8 cellular contexts compared by ENCODE assay signal in the genomic region with DNA sequence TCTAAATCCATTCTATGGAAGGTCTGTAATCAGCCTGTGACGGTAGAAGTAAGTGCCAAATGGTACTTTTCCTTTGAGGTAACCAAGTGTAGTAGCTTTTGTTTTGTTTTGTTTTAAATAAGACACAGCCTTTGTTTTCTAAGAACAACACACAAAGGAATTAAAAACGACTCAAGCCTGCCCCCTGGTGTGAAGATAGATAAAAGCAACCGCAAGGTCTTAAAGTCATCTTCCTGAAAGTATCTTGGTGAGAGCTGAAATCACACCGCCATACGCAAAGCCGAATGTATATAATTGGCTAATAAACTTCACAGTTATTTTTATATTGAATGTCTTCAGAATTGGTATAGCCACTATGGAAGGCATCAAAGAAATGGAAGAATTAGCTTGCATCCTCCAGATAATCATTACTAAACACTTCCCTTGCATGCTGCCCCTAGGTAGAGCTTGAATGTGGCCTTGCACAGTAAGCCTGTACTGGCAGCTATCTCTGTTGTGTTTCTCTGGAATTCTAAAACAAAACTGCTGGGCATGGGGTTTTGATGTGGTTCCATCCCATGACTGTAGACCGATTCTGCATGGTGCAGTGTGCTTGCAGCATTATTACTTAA.
DNase-seq lines count a peak whose midpoint lies in the region; TF ChIP-seq lines count a peak whose summit lies in the region.

No MANE protein-coding gene starts in this region.

- H4K12ac ChIP-seq in trophoblast cell (ENCODE audit: low read depth, low read length), result no peak overlapping the region

- no peak overlapping the region for H3K4me3 ChIP-seq in fibroblast of pulmonary artery (replicated peaks; ENCODE audit: low read depth, low read length)
- no peak overlapping the region for H3K4me3 ChIP-seq in trophoblast cell (ENCODE audit: low read depth, low read length)

- H4K91ac ChIP-seq in trophoblast cell (ENCODE audit: low read depth, low read length), result no peak overlapping the region

- H2BK12ac ChIP-seq in trophoblast cell (ENCODE audit: low read length), result no peak overlapping the region

- H3K36me3 ChIP-seq in trophoblast cell (ENCODE audit: control insufficient read depth in 1 of 2, insufficient read depth in 2 of 2, low read length in 2 of 2), result no peaks in the 10 kb centered on the region

- no peak overlapping the region for H3K4ac ChIP-seq in trophoblast cell (ENCODE audit: low read depth, low read length)

- no peak overlapping the region for H3K18ac ChIP-seq in trophoblast cell (ENCODE audit: low read length)

- no CpG with 5 or more reads among the region's 7 CpGs for WGBS in trophoblast cell (ENCODE audit: extremely low coverage, insufficient coverage, insufficient read length)

- peak overlapping the region; percentile 6; the same call in 1 of the 2 replicates for H3K27ac ChIP-seq in VCaP
- H3K27ac ChIP-seq in trophoblast cell (ENCODE audit: low read depth, low read length), result no peak overlapping the region

- H2BK5ac ChIP-seq in trophoblast cell (ENCODE audit: low read depth, low read length, poor library complexity), result no peak overlapping the region

- no peaks in the 10 kb centered on the region for H3K79me1 ChIP-seq in trophoblast cell (ENCODE audit: low read length)

- no peak overlapping the region for H3K4me2 ChIP-seq in trophoblast cell (ENCODE audit: low read length)

- H3K4me1 ChIP-seq in trophoblast cell (ENCODE audit: control insufficient read depth in 1 of 2, insufficient read depth in 2 of 2, low read length in 2 of 2), result no peaks in the 10 kb centered on the region

- POLR2A ChIA-PET in HEK293T (lab: Yijun Ruan, JAX), result no interaction called here

- no peaks in the 10 kb centered on the region for H3K9me3 ChIP-seq in trophoblast cell (ENCODE audit: insufficient read depth, low read depth, low read length)

- no peaks in the 10 kb centered on the region for H3K27me3 ChIP-seq in trophoblast cell (ENCODE audit: insufficient read depth, low read length)

- H2BK120ac ChIP-seq in trophoblast cell (ENCODE audit: insufficient read depth, low read length, poor library complexity), result no peak overlapping the region

- no peak overlapping the region for H2AFZ ChIP-seq in trophoblast cell (ENCODE audit: insufficient read depth, low read length, poor library complexity)

- DNase-seq in activated gamma-delta T cell treated with Interleukin-2 at 50 U/mL for 16 hours (peak; percentile 9), activated gamma-delta T cell (lab: John Stamatoyannopoulos, UW) (no peak), HEK293T (ENCODE audit: extremely low spot score) (peak; percentile 42), NCI-H187 (lab: John Stamatoyannopoulos, UW) (peak; percentile 70 to 72), fibroblast of pulmonary artery (ENCODE audit: low read depth) (peak; percentile 82), trophoblast cell (peak; percentile 64 to 87), 8988T (no peak)

- no peaks in the 10 kb centered on the region for H3K79me2 ChIP-seq in trophoblast cell (ENCODE audit: control insufficient read depth, insufficient read depth, low read length, poor library complexity)

- H4K8ac ChIP-seq in trophoblast cell (ENCODE audit: low read depth, low read length), result no peak overlapping the region

- H3K9ac ChIP-seq in trophoblast cell (ENCODE audit: low read length), result no peak overlapping the region

- CTCF ChIA-PET in HEK293T (lab: Yijun Ruan, JAX), result interaction anchor here (0.7 to 2.8 kb wide), 12 partner anchors 39 to 743 kb away, joined by 3 to 42 read pairs (median 4); no protein-coding TSS in a partner anchor

- H2AK5ac ChIP-seq in trophoblast cell (ENCODE audit: low read length), result no peak overlapping the region

- TF ChIP-seq CTCF in VCaP (conservative IDR thresholded peaks at IDR 0.05) (peak; percentile 84), fibroblast of pulmonary artery (IDR thresholded peaks at IDR 0.05; ENCODE audit: low read length, missing control alignments) (peak; percentile 63)

- no peak overlapping the region for H3K14ac ChIP-seq in trophoblast cell (ENCODE audit: low read length)

- H3K23ac ChIP-seq in trophoblast cell (ENCODE audit: low read length), result no peak overlapping the region

TF ChIP-seq in HEK293T, 16 proteins besides CTCF, POLR2A, EP300 and RAD21:
- TF ChIP-seq L3MBTL2 (conservative IDR thresholded peaks at IDR 0.05) (no peak), CTBP1 (IDR thresholded peaks at IDR 0.05; ENCODE audit: borderline replicate concordance) (no peak), ARNT (IDR thresholded peaks at IDR 0.05) (no peak), NFRKB (IDR thresholded peaks at IDR 0.05) (no peak), TARDBP (IDR thresholded peaks at IDR 0.05) (no peak), ELF4 (IDR thresholded peaks at IDR 0.05) (no peak), FOXK2 (IDR thresholded peaks at IDR 0.05) (no peak), ZNF384 (IDR thresholded peaks at IDR 0.05) (no peak), HDGF (IDR thresholded peaks at IDR 0.05; ENCODE audit: borderline replicate concordance) (no peak), FOXM1 (IDR thresholded peaks at IDR 0.05; ENCODE audit: borderline replicate concordance) (no peak), BHLHE40 (IDR thresholded peaks at IDR 0.05; ENCODE audit: borderline replicate concordance) (no peak)
- TF ChIP-seq, protein P1, sequence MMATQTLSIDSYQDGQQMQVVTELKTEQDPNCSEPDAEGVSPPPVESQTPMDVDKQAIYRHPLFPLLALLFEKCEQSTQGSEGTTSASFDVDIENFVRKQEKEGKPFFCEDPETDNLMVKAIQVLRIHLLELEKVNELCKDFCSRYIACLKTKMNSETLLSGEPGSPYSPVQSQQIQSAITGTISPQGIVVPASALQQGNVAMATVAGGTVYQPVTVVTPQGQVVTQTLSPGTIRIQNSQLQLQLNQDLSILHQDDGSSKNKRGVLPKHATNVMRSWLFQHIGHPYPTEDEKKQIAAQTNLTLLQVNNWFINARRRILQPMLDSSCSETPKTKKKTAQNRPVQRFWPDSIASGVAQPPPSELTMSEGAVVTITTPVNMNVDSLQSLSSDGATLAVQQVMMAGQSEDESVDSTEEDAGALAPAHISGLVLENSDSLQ (IDR thresholded peaks at IDR 0.05), result no peak

Comparison
In these comparisons a context has a peak if more than half of its experiments do, and no peak if none do; other contexts are left out.
1. DNase-seq: peak in activated gamma-delta T cell treated with Interleukin-2 at 50 U/mL for 16 hours (single experiment), HEK293T (single experiment), NCI-H187 (2 of 2), fibroblast of pulmonary artery (single experiment) and trophoblast cell (2 of 2); none in activated gamma-delta T cell (single experiment) and 8988T (single experiment).